In genomic region chr2:27682334-27682771, GRCh38 we compare ENCODE assay signal across 7 cellular contexts. TPM values are rescaled to one million over a fixed set of nuclear protein-coding genes. Genes with fewer than 3 reads are reported as not detected.
DNase-seq lines count a peak whose midpoint lies in the region; ATAC-seq and TF ChIP-seq lines count a peak whose summit lies in the region.
"Not testable (repeated sequence)": the region's sequence is repeated elsewhere in the genome, so short reads cannot be mapped to it uniquely, and the experiment has no call there.

No MANE protein-coding gene starts in this region.

- DNase-seq in DMS53 (lab: John Stamatoyannopoulos, UW) = peak; percentile 10
- DNase-seq in M059J (ENCODE audit: low read depth) = peak; percentile 93
- peak; percentile 30 for DNase-seq in activated CD4-positive, alpha-beta T cell treated with anti-CD3 and anti-CD28 coated beads for 36 hours
- DNase-seq in ascending aorta (ENCODE audit: low spot score in 2 of 2) = not testable (repeated sequence)
- peak; percentile 73 for DNase-seq in epithelial cell of prostate (ENCODE audit: low read depth, low spot score)
- DNase-seq in iris pigment epithelial cell (ENCODE audit: low read depth) = peak; percentile 91
- DNase-seq in pulmonary artery endothelial cell (ENCODE audit: low read depth, low spot score) = peak; percentile 60

- intact Hi-C loops in activated CD4-positive, alpha-beta T cell treated with anti-CD3 and anti-CD28 coated beads for 36 hours (cut with DNase I, micrococcal nuclease) = loop anchor here (1.0 to 2.0 kb wide), 8 partner anchors 20 to 326 kb away; partner anchors contain the start of genes CCDC121 (in 2 of the 2), GPN1 (in 2 of the 2), NRBP1 (in 2 of the 2) and EIF2B4 (in 1 of the 2)
- intact Hi-C loops in ascending aorta (cut with DNase I) = loop anchor here (5.0 to 10.0 kb wide), 2 partner anchors 770 to 882 kb away; no protein-coding TSS in a partner anchor

- not testable (repeated sequence) for H3K9me3 ChIP-seq in ascending aorta

- H3K4me3 Mint-ChIP-seq in activated CD4-positive, alpha-beta T cell treated with anti-CD3 and anti-CD28 coated beads for 36 hours = peak overlapping the region; percentile 39

- H3K36me3 Mint-ChIP-seq in activated CD4-positive, alpha-beta T cell treated with anti-CD3 and anti-CD28 coated beads for 36 hours (ENCODE audit: low read depth) = peaks cover 37% of the 10 kb centered on the region

- TF ChIP-seq CTCF in ascending aorta (IDR thresholded peaks at IDR 0.05) = not testable (repeated sequence)

- not testable (repeated sequence) for H3K27me3 Mint-ChIP-seq in activated CD4-positive, alpha-beta T cell treated with anti-CD3 and anti-CD28 coated beads for 36 hours

- peaks cover 9 to 16% of the 10 kb centered on the region in 2 donors for H3K4me1 ChIP-seq in ascending aorta

- H3K36me3 ChIP-seq in ascending aorta = peaks cover 36 to 54% of the 10 kb centered on the region in 2 donors

- H3K9me3 Mint-ChIP-seq in activated CD4-positive, alpha-beta T cell treated with anti-CD3 and anti-CD28 coated beads for 36 hours (ENCODE audit: low read depth) = not testable (repeated sequence)

- POLR2A ChIA-PET in activated CD4-positive, alpha-beta T cell treated with anti-CD3 and anti-CD28 coated beads for 36 hours (lab: Charles Lee) = interaction anchor here (0.5 to 1.5 kb wide), 9 partner anchors 19 to 767 kb away, joined by 3 to 9 read pairs (median 5); partner anchors contain the start of genes SLC4A1AP and SUPT7L

- H3K4me1 Mint-ChIP-seq in activated CD4-positive, alpha-beta T cell treated with anti-CD3 and anti-CD28 coated beads for 36 hours = peaks cover 31% of the 10 kb centered on the region

- ATAC-seq in activated CD4-positive, alpha-beta T cell treated with anti-CD3 and anti-CD28 coated beads for 36 hours = peak; percentile 76

- peak overlapping the region; percentile 89 to 93 for H3K27ac ChIP-seq in ascending aorta
- peak overlapping the region; percentile 88 for H3K27ac ChIP-seq in epithelial cell of prostate

- CTCF ChIA-PET in activated CD4-positive, alpha-beta T cell treated with anti-CD3 and anti-CD28 coated beads for 36 hours (lab: Charles Lee) = interaction anchor here (0.6 to 5.1 kb wide), 41 partner anchors 9 to 762 kb away, joined by 3 to 47 read pairs (median 6); partner anchors contain the start of genes CCDC121, EIF2B4, GPN1 and NRBP1

- H3K27me3 ChIP-seq in ascending aorta = not testable (repeated sequence)

- peak overlapping the region; percentile 92 for H3K27ac Mint-ChIP-seq in activated CD4-positive, alpha-beta T cell treated with anti-CD3 and anti-CD28 coated beads for 36 hours

- H3K4me3 ChIP-seq in ascending aorta = not testable (repeated sequence)

RNA-seq across cellular contexts. Expression of gene SLC4A1AP, which starts 18.7 kb away (rescaled TPM):
- total RNA-seq in M059J (2014; rRNA removed; shearing (Covaris generic)) = 19.8 and 35.1 TPM in 2 replicates
- 10 to 100 TPM; 23.8 to 25.3 TPM for total RNA-seq in activated CD4-positive, alpha-beta T cell treated with anti-CD3 and anti-CD28 coated beads for 36 hours
- total RNA-seq in ascending aorta = 26.8 TPM
- 30.3 and 49.5 TPM in 2 replicates for total RNA-seq in pulmonary artery endothelial cell

RNA-seq across cellular contexts. Expression of gene SUPT7L, which starts 18.9 kb away (rescaled TPM):
- total RNA-seq in M059J (2014; rRNA removed; shearing (Covaris generic)) = 22.0 and 27.8 TPM in 2 replicates
- 10 to 100 TPM; 23.7 to 26.1 TPM for total RNA-seq in activated CD4-positive, alpha-beta T cell treated with anti-CD3 and anti-CD28 coated beads for 36 hours
- 6.1 TPM for total RNA-seq in ascending aorta
- 9.6 and 14.9 TPM in 2 replicates for total RNA-seq in pulmonary artery endothelial cell

RNA-seq across cellular contexts. Expression of gene GPN1, which starts 53.5 kb away (rescaled TPM):
- total RNA-seq in M059J (2014; rRNA removed; shearing (Covaris generic)) = 39.3 and 44.7 TPM in 2 replicates
- 10 to 100 TPM; 45.6 to 63.9 TPM for total RNA-seq in activated CD4-positive, alpha-beta T cell treated with anti-CD3 and anti-CD28 coated beads for 36 hours
- 13.1 TPM for total RNA-seq in ascending aorta
- 54.9 and 68.2 TPM in 2 replicates for total RNA-seq in pulmonary artery endothelial cell

RNA-seq across cellular contexts. Expression of gene CCDC121, which starts 53.5 kb away (rescaled TPM):
- 0.42 and 1.4 TPM in 2 replicates for total RNA-seq in M059J (2014; rRNA removed; shearing (Covaris generic))
- under 1 TPM; 0.11 to 0.44 TPM for total RNA-seq in activated CD4-positive, alpha-beta T cell treated with anti-CD3 and anti-CD28 coated beads for 36 hours
- total RNA-seq in ascending aorta (8.0 TPM), pulmonary artery endothelial cell (1.7 and 2.2 TPM in 2 replicates)
